ENCODE assay signal across 8 cellular contexts in the genomic region with DNA sequence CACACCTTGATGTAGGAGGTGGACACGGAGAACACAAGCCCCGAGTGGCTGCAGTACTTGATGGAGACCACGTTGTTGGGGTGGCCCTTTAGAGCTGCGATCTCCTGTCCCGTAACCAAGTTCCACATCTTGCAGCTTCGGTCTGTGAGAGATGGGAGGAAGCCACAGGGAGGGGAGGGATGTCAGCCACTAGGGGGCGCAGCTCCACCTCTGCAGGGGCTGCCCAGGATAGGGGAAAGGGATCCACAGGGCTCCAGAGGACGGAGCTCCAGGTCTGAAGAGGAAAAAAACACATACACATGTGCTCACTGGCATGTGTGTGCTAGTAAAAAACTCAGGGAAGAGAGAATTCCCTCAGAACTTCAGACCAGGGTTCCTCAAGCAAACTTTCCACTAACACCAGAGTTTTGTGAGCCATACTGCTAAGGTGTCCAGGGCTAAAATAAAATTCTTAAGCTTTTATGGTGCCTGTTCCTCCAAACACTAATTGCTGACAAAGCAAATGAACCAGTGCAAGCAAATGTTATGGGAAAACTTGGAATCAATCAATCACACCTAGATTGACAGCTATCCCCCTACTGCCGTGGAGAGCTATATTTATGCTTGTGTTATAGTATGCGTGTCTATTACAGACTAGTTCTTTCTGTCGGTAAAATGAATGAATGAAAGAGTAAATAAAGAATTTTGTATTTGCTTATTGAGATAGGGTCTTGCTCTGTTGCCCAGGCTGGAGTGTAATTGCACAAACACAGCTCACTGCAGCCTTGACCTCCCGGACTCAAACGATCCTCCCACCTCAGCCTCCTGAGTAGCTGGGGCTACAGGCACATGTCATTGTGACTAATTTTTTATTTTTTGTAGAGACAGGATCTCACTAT. TPM values are rescaled to one million over a fixed set of nuclear protein-coding genes. Genes with fewer than 3 reads are reported as not detected.
A peak's percentile ranks its signal among the peaks of the same experiment; 100 is the strongest.
DNase-seq lines count a peak whose midpoint lies in the region; ATAC-seq and TF ChIP-seq lines count a peak whose summit lies in the region.

No MANE protein-coding gene starts in this region.

- TF ChIP-seq CTCF in MCF 10A (IDR thresholded peaks at IDR 0.05; ENCODE audit: unreplicated experiment) (peak; percentile 96), breast epithelium (IDR thresholded peaks at IDR 0.05) (no peak), fibroblast of mammary gland (conservative IDR thresholded peaks at IDR 0.05; ENCODE audit: control insufficient read depth, insufficient read depth, low read depth, low read length) (peak; percentile 57)

- no peaks in the 10 kb centered on the region for H3K36me3 ChIP-seq in breast epithelium

- no peaks in the 10 kb centered on the region for H3K9me3 ChIP-seq in breast epithelium

- no peak for ATAC-seq in HG03520 (IDR thresholded peaks at IDR 0.05; ENCODE audit: unreplicated experiment)

- CTCF ChIA-PET in MCF 10A (lab: Yijun Ruan, JAX) = interaction anchor here (0.5 to 9.6 kb wide), 41 partner anchors 8 to 427 kb away, joined by 3 to 117 read pairs (median 4); a partner anchor contains a TSS

- no peak overlapping the region for H3K27ac Mint-ChIP-seq in MCF 10A (ENCODE audit: low read depth, unreplicated experiment)

- H3K4me1 Mint-ChIP-seq in MCF 10A (ENCODE audit: insufficient read depth, unreplicated experiment) = no peaks in the 10 kb centered on the region

- H3K27me3 Mint-ChIP-seq in MCF 10A (ENCODE audit: insufficient read depth, unreplicated experiment) = no peaks in the 10 kb centered on the region

- TF ChIP-seq POLR2A in breast epithelium (IDR thresholded peaks at IDR 0.05) = no peak

- no peaks in the 10 kb centered on the region for H3K9me3 Mint-ChIP-seq in MCF 10A (ENCODE audit: unreplicated experiment)

- no peaks in the 10 kb centered on the region for H3K4me1 ChIP-seq in breast epithelium

- no peaks in the 10 kb centered on the region for H3K36me3 Mint-ChIP-seq in MCF 10A (ENCODE audit: insufficient read depth, unreplicated experiment)

- H3K4me3 Mint-ChIP-seq in MCF 10A (ENCODE audit: unreplicated experiment) = no peak overlapping the region

- POLR2A ChIA-PET in MCF 10A (lab: Yijun Ruan, JAX) = no interaction called here

- intact Hi-C loops in MCF 10A (cut with micrococcal nuclease) = loop anchor here (1.0 kb wide), 1 partner anchor 63 kb away; no protein-coding TSS in a partner anchor
- intact Hi-C loops in breast epithelium (cut with DNase I; ENCODE audit: low total_unique reads) = loop anchor here (10.0 kb wide), 1 partner anchor 65 kb away; no protein-coding TSS in a partner anchor

- no TSS peak for BruUV-seq in MCF 10A (replicated peaks; lab: Mats Ljungman, UMichigan)

- H3K27me3 ChIP-seq in breast epithelium = no peaks in the 10 kb centered on the region

- peak; percentile 75 for DNase-seq in MCF 10A (ENCODE audit: unreplicated experiment)
- no peak for DNase-seq in breast epithelium (ENCODE audit: low spot score in 2 of 2)
- peak; percentile 23 for DNase-seq in NCI-H345 (lab: John Stamatoyannopoulos, UW)
- peak; percentile 18 to 55 for DNase-seq in activated CD8-positive, alpha-beta memory T cell treated with anti-CD3 and anti-CD28 coated beads for 1 hour (ENCODE audit: extremely low read depth in 1 of 2, low read depth in 1 of 2)
- peak; percentile 19 for DNase-seq in fibroblast of mammary gland (ENCODE audit: low read depth)
- peak; percentile 68 for DNase-seq in stimulated activated CD4-positive, alpha-beta T cell treated with anti-CD3 and anti-CD28 coated beads, Interleukin-1b, Interleukin-23, amount 100 ng/mL, for 48 hours
- DNase-seq in T1000 (lab: John Stamatoyannopoulos, UW) = no peak

- H3K4me3 ChIP-seq in breast epithelium = no peak overlapping the region
- no peak overlapping the region for H3K4me3 ChIP-seq in fibroblast of mammary gland (ENCODE audit: control insufficient read depth, low read depth, low read length)

- H3K27ac ChIP-seq in breast epithelium = no peak overlapping the region

RNA-seq across cellular contexts. Expression of a gene that starts 43.7 kb away (rescaled TPM):
- total RNA-seq in MCF 10A (2022) (9.5 and 12.7 TPM in 2 replicates), breast epithelium (1 to 10 TPM in 2 of 3 donors, under 1 TPM in 1; 0.96 to 2.6 (median 1.3) TPM)

Comparison
In these comparisons a context has a peak if more than half of its experiments do, and no peak if none do; other contexts are left out.
1. DNase-seq: peak in MCF 10A (single experiment), NCI-H345 (single experiment), activated CD8-positive, alpha-beta memory T cell treated with anti-CD3 and anti-CD28 coated beads for 1 hour (2 of 2), fibroblast of mammary gland (single experiment) and stimulated activated CD4-positive, alpha-beta T cell treated with anti-CD3 and anti-CD28 coated beads, Interleukin-1b, Interleukin-23, amount 100 ng/mL, for 48 hours (single experiment); none in breast epithelium (0 of 2) and T1000 (single experiment).
2. CTCF ChIP-seq: peak in MCF 10A (single experiment) and fibroblast of mammary gland (single experiment); none in breast epithelium (0 of 3).